1 cellular context compared by ENCODE assay signal in genomic region chr12:53791735-53792326, GRCh38.
TF ChIP-seq lines count a peak whose summit lies in the region.

No MANE protein-coding gene starts in this region.

TF ChIP-seq in Ishikawa, 13 proteins besides CTCF, POLR2A, EP300 and RAD21 (continued from another document):
- TF ChIP-seq REST (IDR thresholded peaks at IDR 0.05; ENCODE audit: low read depth) (no peak), ZBTB7A (IDR thresholded peaks at IDR 0.05; ENCODE audit: low read depth) (no peak), NFIC (IDR thresholded peaks at IDR 0.05) (no peak), CREB1 (IDR thresholded peaks at IDR 0.05; ENCODE audit: low read depth) (no peak), MAX (IDR thresholded peaks at IDR 0.05) (no peak), TCF12 (IDR thresholded peaks at IDR 0.05; ENCODE audit: low read depth) (no peak), YY1 (IDR thresholded peaks at IDR 0.05; ENCODE audit: low read depth) (no peak)
